In genomic region chr4:13875160-13875559, GRCh38 we compare ENCODE assay signal across 30 cellular contexts.
"Had no signal": no experiment of that assay in that cellular context is flagged by ENCODE, and none has a peak within 500 bp of the region (broad histone marks: within the 10 kb centered on the region; RNA-seq: fewer than 3 reads in every experiment).

No MANE protein-coding gene starts in this region.

- H3K4me3 ChIP-seq: neural progenitor cell, ovary, pancreas, prostate gland, psoas muscle, right atrium auricular region, right lobe of liver, sigmoid colon, skin epidermis, smooth muscle cell, spleen had no signal

- H3K36me3 Mint-ChIP-seq: naive thymus-derived CD8-positive, alpha-beta T cell; natural killer cell; natural killer cell treated with Interleukin-12 subunit alpha and Interleukin-12 subunit beta and Interleukin-15 and Interleukin-18, amount 100 ng/mL, for 72 hours; neural progenitor cell had no signal

- H3K4me1 Mint-ChIP-seq: naive thymus-derived CD8-positive, alpha-beta T cell; natural killer cell; nephron; nephron progenitor cell; neural crest cell; neural progenitor cell had no signal

- ATAC-seq: naive thymus-derived CD8-positive, alpha-beta T cell; natural killer cell; natural killer cell treated with Interleukin-12 subunit alpha and Interleukin-12 subunit beta and Interleukin-15 and Interleukin-18, amount 100 ng/mL, for 72 hours; pancreas; psoas muscle; right cardiac atrium; right lobe of liver; sciatic nerve had no signal

- H2AFZ ChIP-seq: neural progenitor cell, parathyroid adenoma had no signal

- H3K27me3 ChIP-seq: neural progenitor cell, neutrophil, ovary, pancreas, right atrium auricular region, right lobe of liver, sigmoid colon, spleen had no signal

- H3K36me3 ChIP-seq: neural progenitor cell, neutrophil, ovary, pancreas, prostate gland, right atrium auricular region, right lobe of liver, sigmoid colon, spleen had no signal

- H3K9ac ChIP-seq: neural progenitor cell, parathyroid adenoma had no signal

- H3K9me3 Mint-ChIP-seq: nephron, nephron progenitor cell, neural crest cell had no signal

- FAIRE-seq: pancreas had no signal

- H3K4me3 Mint-ChIP-seq: naive thymus-derived CD8-positive, alpha-beta T cell; natural killer cell; natural killer cell treated with Interleukin-12 subunit alpha and Interleukin-12 subunit beta and Interleukin-15 and Interleukin-18, amount 100 ng/mL, for 72 hours; nephron; nephron progenitor cell; neural crest cell; neural progenitor cell had no signal

- H3K27ac Mint-ChIP-seq: naive thymus-derived CD8-positive, alpha-beta T cell; natural killer cell; natural killer cell treated with Interleukin-12 subunit alpha and Interleukin-12 subunit beta and Interleukin-15 and Interleukin-18, amount 100 ng/mL, for 72 hours; nephron progenitor cell; neural progenitor cell; progenitor cell of endocrine pancreas had no signal

- H3K27me3 Mint-ChIP-seq: natural killer cell treated with Interleukin-12 subunit alpha and Interleukin-12 subunit beta and Interleukin-15 and Interleukin-18, amount 100 ng/mL, for 72 hours; progenitor cell of endocrine pancreas had no signal

- DNase-seq: naive thymus-derived CD8-positive, alpha-beta T cell; natural killer cell; nephron progenitor cell; nucleus accumbens; occipital lobe; ovary; pancreas; posterior cingulate gyrus; psoas muscle; retina; right cardiac atrium; right lobe of liver; sigmoid colon; spleen; stimulated activated CD4-positive, alpha-beta T cell treated with anti-CD3 and anti-CD28 coated beads, Interleukin-12 subunit alpha, Interleukin-12 subunit beta, amount 100 ng/mL, for 4 hours; stimulated activated CD4-positive, alpha-beta T cell treated with anti-CD3 and anti-CD28 coated beads, Interleukin-15, amount 100 ng/mL, for 24 hours; stimulated activated CD4-positive, alpha-beta T cell treated with anti-CD3 and anti-CD28 coated beads, Interleukin-1b, Interleukin-23, amount 100 ng/mL, for 48 hours; stimulated activated CD4-positive, alpha-beta T cell treated with anti-CD3 and anti-CD28 coated beads, Interleukin-2, amount 100 ng/mL, for 24 hours had no signal

- H3K9me3 ChIP-seq: neutrophil, ovary, pancreas, prostate gland, psoas muscle, right atrium auricular region, right lobe of liver, sigmoid colon, spleen had no signal

- H3K4me1 ChIP-seq: neural progenitor cell, pancreas, prostate gland, psoas muscle, right atrium auricular region, sigmoid colon, spleen had no signal

- H3K27ac ChIP-seq: neural progenitor cell, neutrophil, ovary, pancreas, parathyroid adenoma, prostate gland, psoas muscle, right atrium auricular region, right lobe of liver, sigmoid colon, skin epidermis, spleen had no signal

- H3K4me2 ChIP-seq: neural progenitor cell, smooth muscle cell had no signal
